In the genomic region with DNA sequence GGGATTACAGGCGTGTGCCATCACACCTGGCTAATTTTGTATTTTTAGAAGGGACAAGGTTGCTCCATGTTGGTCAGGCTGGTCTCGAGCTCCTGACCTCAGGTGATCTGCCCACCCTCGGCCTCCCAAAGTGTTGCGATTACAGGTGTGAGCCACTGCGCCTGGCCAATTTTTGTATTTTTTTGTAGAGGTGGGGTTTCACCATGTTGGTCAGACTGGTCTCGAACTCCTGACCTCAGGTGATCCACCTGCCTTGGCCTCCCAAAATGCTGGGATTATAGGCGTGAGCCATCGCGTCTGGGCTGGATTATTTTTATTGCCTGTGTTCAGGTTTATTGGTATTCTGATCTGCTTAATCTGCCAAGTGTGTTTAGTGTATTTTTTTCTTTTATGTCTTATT, we compare ENCODE assay signal across 8 cellular contexts.
DNase-seq lines count a peak whose midpoint lies in the region; ATAC-seq and TF ChIP-seq lines count a peak whose summit lies in the region.
"Not testable (repeated sequence)": the region's sequence is repeated elsewhere in the genome, so short reads cannot be mapped to it uniquely, and the experiment has no call there.

No MANE protein-coding gene starts in this region.

- intact Hi-C loops in upper lobe of right lung (cut with DNase I): not testable (repeated sequence)

- H4K20me1 ChIP-seq in GM23338 (replicated peaks; ENCODE audit: insufficient read depth) (peaks cover 22% of the 10 kb centered on the region), neural progenitor cell (ENCODE audit: low read depth) (peaks cover 40% of the 10 kb centered on the region)

- H3K79me2 ChIP-seq in GM23338 (replicated peaks; ENCODE audit: insufficient read depth) (peaks cover 98% of the 10 kb centered on the region), neural progenitor cell (ENCODE audit: low read depth) (peaks cover 100% of the 10 kb centered on the region)

- H3K27ac ChIP-seq in GM23338 (ENCODE audit: low read depth); HEK293 (ENCODE audit: extremely low read depth, low read depth, low read length); upper lobe of right lung: not testable (repeated sequence)
- H3K27ac ChIP-seq in ectodermal cell (ENCODE audit: insufficient read depth, low read depth, low read length, poor library complexity, severe bottlenecking) (peak overlapping the region; percentile 23), neural progenitor cell (peak overlapping the region; percentile 78)

- WGBS in ectodermal cell, 2 experiments: 90 to 95% methylated on average over 9 of the region's 9 CpGs

- CTCF ChIA-PET in HEK293 (lab: Yijun Ruan, JAX): not testable (repeated sequence)

- not testable (repeated sequence) for H3K9me2 ChIP-seq in GM23338 (ENCODE audit: insufficient read depth)

- H3K27ac Mint-ChIP-seq in GM23338: peak overlapping the region; percentile 15; the same call in 1 of the 2 replicates
- H3K27ac Mint-ChIP-seq in endothelial cell (ENCODE audit: unreplicated experiment): peak overlapping the region; percentile 26
- peak overlapping the region; percentile 30 for H3K27ac Mint-ChIP-seq in neural progenitor cell

- H3K4me3 ChIP-seq in GM23338; HEK293 (ENCODE audit: low read depth, low read length); ectodermal cell (ENCODE audit: insufficient read depth, low read depth, low read length); neural progenitor cell; upper lobe of right lung: not testable (repeated sequence)

- H2AFZ ChIP-seq in GM23338; neural progenitor cell (replicated peaks): not testable (repeated sequence)

- DNase-seq in GM23338 (ENCODE audit: low spot score); endothelial cell (ENCODE audit: low spot score); neural progenitor cell (ENCODE audit: low spot score): not testable (repeated sequence)
- DNase-seq in activated effector memory CD4-positive, alpha-beta T cell treated with anti-CD3 and anti-CD28 coated beads, Interleukin-2, amount 50 U/mL, for 16 hours: peak; percentile 58
- DNase-seq in left lobe of liver (ENCODE audit: low spot score) (peak; percentile 35), upper lobe of right lung (peak; percentile 29)

- H3K27me3 Mint-ChIP-seq in GM23338 (ENCODE audit: insufficient read depth, low read depth, poor library complexity); endothelial cell (ENCODE audit: unreplicated experiment); neural progenitor cell (ENCODE audit: insufficient read depth, low read depth): not testable (repeated sequence)

- H3F3A ChIP-seq in GM23338 (replicated peaks; ENCODE audit: low read depth): not testable (repeated sequence)
- peaks cover 33% of the 10 kb centered on the region for H3F3A ChIP-seq in neural progenitor cell (ENCODE audit: low read depth)

- not testable (repeated sequence) for H3K9me3 ChIP-seq in HEK293 (ENCODE audit: control insufficient read depth, insufficient read depth, low read depth, low read length); ectodermal cell (ENCODE audit: control insufficient read depth, low read length); neural progenitor cell (ENCODE audit: low read depth); upper lobe of right lung

- not testable (repeated sequence) for H3K9ac ChIP-seq in neural progenitor cell

- POLR2A ChIA-PET in HEK293 (lab: Yijun Ruan, JAX): not testable (repeated sequence)

- not testable (repeated sequence) for H3K4me2 ChIP-seq in GM23338
- H3K4me2 ChIP-seq in neural progenitor cell: peak overlapping the region; percentile 33

- H3K4me1 ChIP-seq in GM23338 (ENCODE audit: insufficient read depth) (peaks cover 17% of the 10 kb centered on the region), ectodermal cell (ENCODE audit: control insufficient read depth, insufficient read depth, low read length) (peaks cover 29% of the 10 kb centered on the region), neural progenitor cell (peaks cover 49% of the 10 kb centered on the region)
- not testable (repeated sequence) for H3K4me1 ChIP-seq in HEK293 (ENCODE audit: control insufficient read depth, insufficient read depth, low read length); upper lobe of right lung

- not testable (repeated sequence) for H3K27me3 ChIP-seq in GM23338 (ENCODE audit: insufficient read depth); ectodermal cell (ENCODE audit: control insufficient read depth, insufficient read depth, low read length, poor library complexity, severe bottlenecking); neural progenitor cell; upper lobe of right lung

- not testable (repeated sequence) for TF ChIP-seq CTCF in GM23338 (conservative IDR thresholded peaks at IDR 0.05; ENCODE audit: low read depth in 2 of 2); HEK293 (tag by site-specific recombination; IDR thresholded peaks at IDR 0.05); endothelial cell (IDR thresholded peaks at IDR 0.05; ENCODE audit: unreplicated experiment); neural progenitor cell (IDR thresholded peaks at IDR 0.05); upper lobe of right lung (IDR thresholded peaks at IDR 0.05)

- H3K36me3 ChIP-seq in GM23338 (ENCODE audit: insufficient read depth); HEK293 (ENCODE audit: control insufficient read depth in 2 of 2, insufficient read depth in 1 of 2, low read length in 2 of 2); ectodermal cell (ENCODE audit: control insufficient read depth, insufficient read depth, low read length); neural progenitor cell; upper lobe of right lung: not testable (repeated sequence)

- ATAC-seq in GM23338, left lobe of liver, upper lobe of right lung: not testable (repeated sequence)

- H3K4me1 Mint-ChIP-seq in GM23338 (peaks cover 41% of the 10 kb centered on the region), endothelial cell (ENCODE audit: unreplicated experiment) (peaks cover 18% of the 10 kb centered on the region), neural progenitor cell (peaks cover 31% of the 10 kb centered on the region)

- not testable (repeated sequence) for H3K9me3 Mint-ChIP-seq in GM23338; endothelial cell (ENCODE audit: unreplicated experiment)
- H3K9me3 Mint-ChIP-seq in neural progenitor cell: peaks cover 16% of the 10 kb centered on the region

- H3K4me3 Mint-ChIP-seq in GM23338; endothelial cell (ENCODE audit: unreplicated experiment); neural progenitor cell: not testable (repeated sequence)

- H3K36me3 Mint-ChIP-seq in GM23338 (ENCODE audit: low read depth): peaks cover 12% of the 10 kb centered on the region
- not testable (repeated sequence) for H3K36me3 Mint-ChIP-seq in endothelial cell (ENCODE audit: low read depth, unreplicated experiment)
- H3K36me3 Mint-ChIP-seq in neural progenitor cell: peaks cover 32% of the 10 kb centered on the region

TF ChIP-seq in HEK293, 187 proteins besides CTCF, POLR2A, EP300 and RAD21:
- 0 out of 2 replicates have a peak, but pooled peaks have one; percentile 34 for TF ChIP-seq BCL11B (tag by site-specific recombination; IDR thresholded peaks at IDR 0.05; ENCODE audit: low read depth)
TF ChIP-seq in HEK293: peak in this region for 1; not testable (repeated sequence) for 186.
